Comparison of ENCODE assay signal across 10 cellular contexts in the genomic region with DNA sequence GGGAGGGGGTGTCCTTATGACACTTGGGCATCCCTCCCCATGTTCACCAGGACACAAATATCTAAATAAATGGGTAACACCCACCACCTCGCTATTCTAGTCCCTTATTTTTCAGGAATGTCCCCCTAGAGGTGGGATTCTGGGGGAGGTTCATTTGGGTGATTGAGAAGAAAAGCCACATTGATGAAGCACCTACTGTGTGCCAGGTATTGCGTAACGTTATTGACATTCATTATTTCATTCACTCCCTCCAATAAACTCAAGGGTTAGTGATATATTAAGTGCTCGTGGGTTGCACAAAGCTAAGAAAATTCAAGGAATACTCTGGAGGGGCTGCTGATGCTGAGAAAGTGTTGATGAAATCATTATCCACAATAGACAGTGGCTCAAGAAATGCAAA.
"Had no signal": no experiment of that assay in that cellular context is flagged by ENCODE, and none has a peak within 500 bp of the region (broad histone marks: within the 10 kb centered on the region; RNA-seq: fewer than 3 reads in every experiment).

No MANE protein-coding gene starts in this region.

- H3K9ac ChIP-seq: GM23248 had no signal

- H3K4me3 ChIP-seq: GM23248, GM23338, HAP-1 had no signal

- FAIRE-seq: H54 had no signal

- H2AFZ ChIP-seq: GM23248, GM23338 had no signal

- DNase-seq: GM23248, GOT3, H7, H9, HCEC 1CT, HFFc6 had no signal

- H3K4me2 ChIP-seq: GM23338 had no signal

- H3K27ac ChIP-seq: GM23248 had no signal

- H3K9me3 ChIP-seq: HAP-1 had no signal

- H3K36me3 ChIP-seq: HAP-1 had no signal

- ATAC-seq: GM23338, HCT116 had no signal

- H3K4me1 ChIP-seq: HAP-1 had no signal
